1 cellular context compared by ENCODE assay signal in the genomic region with DNA sequence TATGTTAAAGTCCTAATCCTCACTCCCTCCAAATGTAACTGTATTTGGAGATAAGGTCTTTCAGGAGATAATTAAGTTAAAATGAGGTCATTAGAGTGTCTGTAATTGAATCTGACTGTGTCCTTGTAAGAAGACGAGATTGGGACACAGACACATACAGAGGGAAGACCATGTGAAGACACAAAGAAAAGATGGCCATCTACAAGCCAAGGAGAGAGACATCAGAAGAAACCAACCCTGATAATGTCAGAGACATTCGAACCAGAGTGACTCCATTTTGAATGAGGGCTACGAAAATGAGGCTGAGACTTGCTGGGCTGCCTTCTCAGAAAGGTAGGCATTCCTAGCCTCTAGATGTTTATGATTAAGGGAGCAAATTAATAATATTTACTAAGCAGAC.
TF ChIP-seq lines count a peak whose summit lies in the region.

No MANE protein-coding gene starts in this region.

TF ChIP-seq in K562, 482 proteins besides CTCF, POLR2A, EP300 and RAD21 (continued from another document and continues in another):
- TF ChIP-seq MBD1 (CRISPR knock-in tag; IDR thresholded peaks at IDR 0.05), result no peak
- no peak for TF ChIP-seq STAG1 (CRISPR knock-in tag; IDR thresholded peaks at IDR 0.05; ENCODE audit: borderline replicate concordance)
- TF ChIP-seq HINFP (tag; conservative IDR thresholded peaks at IDR 0.05; ENCODE audit: low read depth), result peak; percentile 65
- TF ChIP-seq DIDO1 (tag; IDR thresholded peaks at IDR 0.05; ENCODE audit: low read depth), result no peak
- TF ChIP-seq ZNF589 (CRISPR knock-in tag; IDR thresholded peaks at IDR 0.05; ENCODE audit: low read depth), result peak; percentile 79
- TF ChIP-seq, protein P1, sequence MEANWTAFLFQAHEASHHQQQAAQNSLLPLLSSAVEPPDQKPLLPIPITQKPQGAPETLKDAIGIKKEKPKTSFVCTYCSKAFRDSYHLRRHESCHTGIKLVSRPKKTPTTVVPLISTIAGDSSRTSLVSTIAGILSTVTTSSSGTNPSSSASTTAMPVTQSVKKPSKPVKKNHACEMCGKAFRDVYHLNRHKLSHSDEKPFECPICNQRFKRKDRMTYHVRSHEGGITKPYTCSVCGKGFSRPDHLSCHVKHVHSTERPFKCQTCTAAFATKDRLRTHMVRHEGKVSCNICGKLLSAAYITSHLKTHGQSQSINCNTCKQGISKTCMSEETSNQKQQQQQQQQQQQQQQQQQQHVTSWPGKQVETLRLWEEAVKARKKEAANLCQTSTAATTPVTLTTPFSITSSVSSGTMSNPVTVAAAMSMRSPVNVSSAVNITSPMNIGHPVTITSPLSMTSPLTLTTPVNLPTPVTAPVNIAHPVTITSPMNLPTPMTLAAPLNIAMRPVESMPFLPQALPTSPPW (CRISPR knock-in tag; IDR thresholded peaks at IDR 0.05), result no peak
- TF ChIP-seq ZNF655 (CRISPR knock-in tag; IDR thresholded peaks at IDR 0.05), result no peak
- no peak for TF ChIP-seq TAL1 (IDR thresholded peaks at IDR 0.05)
- 0 out of 2 replicates have a peak, but pooled peaks have one; percentile 32 for TF ChIP-seq ZNF165 (CRISPR knock-in tag; IDR thresholded peaks at IDR 0.05; ENCODE audit: borderline replicate concordance)
- TF ChIP-seq GATAD2A (IDR thresholded peaks at IDR 0.05), result no peak
- peak; percentile 92 for TF ChIP-seq ZNF311 (CRISPR knock-in tag; IDR thresholded peaks at IDR 0.05)
- TF ChIP-seq HLTF (IDR thresholded peaks at IDR 0.05), result no peak
- no peak for TF ChIP-seq POLR2AphosphoS5 (IDR thresholded peaks at IDR 0.05; ENCODE audit: control insufficient read depth, insufficient read depth, low read depth, low read length)
- TF ChIP-seq ZBTB9 (CRISPR knock-in tag; IDR thresholded peaks at IDR 0.05), result peak; percentile 95
- TF ChIP-seq, protein P2, sequence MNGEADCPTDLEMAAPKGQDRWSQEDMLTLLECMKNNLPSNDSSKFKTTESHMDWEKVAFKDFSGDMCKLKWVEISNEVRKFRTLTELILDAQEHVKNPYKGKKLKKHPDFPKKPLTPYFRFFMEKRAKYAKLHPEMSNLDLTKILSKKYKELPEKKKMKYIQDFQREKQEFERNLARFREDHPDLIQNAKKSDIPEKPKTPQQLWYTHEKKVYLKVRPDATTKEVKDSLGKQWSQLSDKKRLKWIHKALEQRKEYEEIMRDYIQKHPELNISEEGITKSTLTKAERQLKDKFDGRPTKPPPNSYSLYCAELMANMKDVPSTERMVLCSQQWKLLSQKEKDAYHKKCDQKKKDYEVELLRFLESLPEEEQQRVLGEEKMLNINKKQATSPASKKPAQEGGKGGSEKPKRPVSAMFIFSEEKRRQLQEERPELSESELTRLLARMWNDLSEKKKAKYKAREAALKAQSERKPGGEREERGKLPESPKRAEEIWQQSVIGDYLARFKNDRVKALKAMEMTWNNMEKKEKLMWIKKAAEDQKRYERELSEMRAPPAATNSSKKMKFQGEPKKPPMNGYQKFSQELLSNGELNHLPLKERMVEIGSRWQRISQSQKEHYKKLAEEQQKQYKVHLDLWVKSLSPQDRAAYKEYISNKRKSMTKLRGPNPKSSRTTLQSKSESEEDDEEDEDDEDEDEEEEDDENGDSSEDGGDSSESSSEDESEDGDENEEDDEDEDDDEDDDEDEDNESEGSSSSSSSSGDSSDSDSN (IDR thresholded peaks at IDR 0.05; ENCODE audit: borderline replicate concordance in 1 of 2, low read depth in 2 of 2, low read length in 2 of 2), result no peak
- no peak for TF ChIP-seq GABPA (tag; conservative IDR thresholded peaks at IDR 0.05; ENCODE audit: low read depth)
- no peak for TF ChIP-seq FIP1L1 (IDR thresholded peaks at IDR 0.05; ENCODE audit: low read depth, low read length, poor library complexity, severe bottlenecking)
- TF ChIP-seq POLR2G (IDR thresholded peaks at IDR 0.05; ENCODE audit: low read depth, low read length), result no peak
- no peak for TF ChIP-seq FOXA3 (CRISPR knock-in tag; conservative IDR thresholded peaks at IDR 0.05 in 1 of 2, IDR thresholded peaks at IDR 0.05 in 1 of 2)
- TF ChIP-seq RBM25 (IDR thresholded peaks at IDR 0.05; ENCODE audit: low read depth, low read length, severe bottlenecking), result no peak
- TF ChIP-seq ZNF134 (CRISPR knock-in tag; conservative IDR thresholded peaks at IDR 0.05), result peak; percentile 50
- TF ChIP-seq FOXJ3 (CRISPR knock-in tag; IDR thresholded peaks at IDR 0.05), result no peak
- no peak for TF ChIP-seq RFX7 (CRISPR knock-in tag; IDR thresholded peaks at IDR 0.05)
- no peak for TF ChIP-seq MED1 (CRISPR knock-in tag; IDR thresholded peaks at IDR 0.05; ENCODE audit: borderline replicate concordance)
- no peak for TF ChIP-seq NR1H2 (CRISPR knock-in tag; IDR thresholded peaks at IDR 0.05)
- TF ChIP-seq E2F1 (CRISPR knock-in tag; IDR thresholded peaks at IDR 0.05), result no peak
- 0 out of 2 replicates have a peak, but pooled peaks have one; percentile 38 for TF ChIP-seq HIVEP1 (CRISPR knock-in tag; IDR thresholded peaks at IDR 0.05)
- no peak for TF ChIP-seq SUPT5H (IDR thresholded peaks at IDR 0.05)
- TF ChIP-seq POLR2H (tag; IDR thresholded peaks at IDR 0.05; ENCODE audit: low read depth), result no peak
- TF ChIP-seq ELF4 (CRISPR knock-in tag; IDR thresholded peaks at IDR 0.05), result no peak
- no peak for TF ChIP-seq RBM34 (IDR thresholded peaks at IDR 0.05; ENCODE audit: borderline replicate concordance, insufficient read depth, low read length)
- no peak for TF ChIP-seq CEBPG (CRISPR knock-in tag; IDR thresholded peaks at IDR 0.05)
- no peak for TF ChIP-seq CEBPG (tag; conservative IDR thresholded peaks at IDR 0.05 in 1 of 2, IDR thresholded peaks at IDR 0.05 in 1 of 2)
- TF ChIP-seq ERF (CRISPR knock-in tag; IDR thresholded peaks at IDR 0.05), result 0 out of 2 replicates have a peak, but pooled peaks have one; percentile 38
- TF ChIP-seq, protein P3, sequence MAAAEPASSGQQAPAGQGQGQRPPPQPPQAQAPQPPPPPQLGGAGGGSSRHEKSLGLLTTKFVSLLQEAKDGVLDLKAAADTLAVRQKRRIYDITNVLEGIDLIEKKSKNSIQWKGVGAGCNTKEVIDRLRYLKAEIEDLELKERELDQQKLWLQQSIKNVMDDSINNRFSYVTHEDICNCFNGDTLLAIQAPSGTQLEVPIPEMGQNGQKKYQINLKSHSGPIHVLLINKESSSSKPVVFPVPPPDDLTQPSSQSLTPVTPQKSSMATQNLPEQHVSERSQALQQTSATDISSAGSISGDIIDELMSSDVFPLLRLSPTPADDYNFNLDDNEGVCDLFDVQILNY (CRISPR knock-in tag; IDR thresholded peaks at IDR 0.05), result no peak
- TF ChIP-seq TSC22D4 (tag; IDR thresholded peaks at IDR 0.05), result no peak
- TF ChIP-seq MCM3 (IDR thresholded peaks at IDR 0.05), result no peak
- TF ChIP-seq, protein P4, sequence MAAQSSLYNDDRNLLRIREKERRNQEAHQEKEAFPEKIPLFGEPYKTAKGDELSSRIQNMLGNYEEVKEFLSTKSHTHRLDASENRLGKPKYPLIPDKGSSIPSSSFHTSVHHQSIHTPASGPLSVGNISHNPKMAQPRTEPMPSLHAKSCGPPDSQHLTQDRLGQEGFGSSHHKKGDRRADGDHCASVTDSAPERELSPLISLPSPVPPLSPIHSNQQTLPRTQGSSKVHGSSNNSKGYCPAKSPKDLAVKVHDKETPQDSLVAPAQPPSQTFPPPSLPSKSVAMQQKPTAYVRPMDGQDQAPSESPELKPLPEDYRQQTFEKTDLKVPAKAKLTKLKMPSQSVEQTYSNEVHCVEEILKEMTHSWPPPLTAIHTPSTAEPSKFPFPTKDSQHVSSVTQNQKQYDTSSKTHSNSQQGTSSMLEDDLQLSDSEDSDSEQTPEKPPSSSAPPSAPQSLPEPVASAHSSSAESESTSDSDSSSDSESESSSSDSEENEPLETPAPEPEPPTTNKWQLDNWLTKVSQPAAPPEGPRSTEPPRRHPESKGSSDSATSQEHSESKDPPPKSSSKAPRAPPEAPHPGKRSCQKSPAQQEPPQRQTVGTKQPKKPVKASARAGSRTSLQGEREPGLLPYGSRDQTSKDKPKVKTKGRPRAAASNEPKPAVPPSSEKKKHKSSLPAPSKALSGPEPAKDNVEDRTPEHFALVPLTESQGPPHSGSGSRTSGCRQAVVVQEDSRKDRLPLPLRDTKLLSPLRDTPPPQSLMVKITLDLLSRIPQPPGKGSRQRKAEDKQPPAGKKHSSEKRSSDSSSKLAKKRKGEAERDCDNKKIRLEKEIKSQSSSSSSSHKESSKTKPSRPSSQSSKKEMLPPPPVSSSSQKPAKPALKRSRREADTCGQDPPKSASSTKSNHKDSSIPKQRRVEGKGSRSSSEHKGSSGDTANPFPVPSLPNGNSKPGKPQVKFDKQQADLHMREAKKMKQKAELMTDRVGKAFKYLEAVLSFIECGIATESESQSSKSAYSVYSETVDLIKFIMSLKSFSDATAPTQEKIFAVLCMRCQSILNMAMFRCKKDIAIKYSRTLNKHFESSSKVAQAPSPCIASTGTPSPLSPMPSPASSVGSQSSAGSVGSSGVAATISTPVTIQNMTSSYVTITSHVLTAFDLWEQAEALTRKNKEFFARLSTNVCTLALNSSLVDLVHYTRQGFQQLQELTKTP (IDR thresholded peaks at IDR 0.05; ENCODE audit: low read depth in 1 of 2, partially characterized antibody in 2 of 2), result no peak
- TF ChIP-seq IFI16 (CRISPR knock-in tag; IDR thresholded peaks at IDR 0.05), result no peak
- TF ChIP-seq MTF1 (CRISPR knock-in tag; IDR thresholded peaks at IDR 0.05; ENCODE audit: borderline replicate concordance), result no peak
- no peak for TF ChIP-seq GATAD2B (IDR thresholded peaks at IDR 0.05; ENCODE audit: borderline replicate concordance)
- no peak for TF ChIP-seq THRAP3 (IDR thresholded peaks at IDR 0.05; ENCODE audit: borderline replicate concordance)
- no peak for TF ChIP-seq SMARCE1 (IDR thresholded peaks at IDR 0.05)
- no peak for TF ChIP-seq FOXM1 (IDR thresholded peaks at IDR 0.05; ENCODE audit: low read depth)
- no peak for TF ChIP-seq FOXM1 (CRISPR knock-in tag; IDR thresholded peaks at IDR 0.05; ENCODE audit: low read depth)
- no peak for TF ChIP-seq NR3C1 (CRISPR knock-in tag; IDR thresholded peaks at IDR 0.05)
- no peak for TF ChIP-seq PML (IDR thresholded peaks at IDR 0.05; ENCODE audit: low read length)
- TF ChIP-seq KHSRP (IDR thresholded peaks at IDR 0.05), result no peak
- TF ChIP-seq NKRF (IDR thresholded peaks at IDR 0.05; ENCODE audit: borderline replicate concordance), result no peak
